In genomic region chr1:54199151-54199764, GRCh38 we compare ENCODE assay signal across 8 cellular contexts. TPM values are rescaled to one million over a fixed set of nuclear protein-coding genes. Genes with fewer than 3 reads are reported as not detected.
DNase-seq lines count a peak whose midpoint lies in the region; ATAC-seq and TF ChIP-seq lines count a peak whose summit lies in the region.

No MANE protein-coding gene starts in this region.

- in situ Hi-C loops in astrocyte of the cerebellum (cut with HindIII; ENCODE audit: low sequenced_read_pairs), result no loop called here

- peaks cover 15 to 26% of the 10 kb centered on the region in 2 donors for H3K4me1 ChIP-seq in thoracic aorta (ENCODE audit: control insufficient read depth in 1 of 2, low read depth in 2 of 2)

- peak overlapping the region; percentile 96 for H3K4me3 ChIP-seq in astrocyte of the cerebellum (ENCODE audit: low read depth, low read length)
- peak overlapping the region; percentile 88 for H3K4me3 ChIP-seq in thoracic aorta

- peak overlapping the region; percentile 76 for H3K27ac ChIP-seq in KOPT-K1 (ENCODE audit: low read depth, low read length, poor library complexity, severe bottlenecking)
- H3K27ac ChIP-seq in thoracic aorta, result peak overlapping the region in 1 of 2 donors; percentile 37

- H3K9me3 ChIP-seq in KOPT-K1 (ENCODE audit: insufficient read depth, low read length, poor library complexity, severe bottlenecking), result no peaks in the 10 kb centered on the region
- no peaks in the 10 kb centered on the region for H3K9me3 ChIP-seq in thoracic aorta

- H3K27me3 ChIP-seq in thoracic aorta (replicated peaks; ENCODE audit: insufficient read depth), result no peaks in the 10 kb centered on the region

- peak; percentile 30 for ATAC-seq in left colon
- ATAC-seq in thoracic aorta (ENCODE audit: insufficient number of reproducible peaks, low FRiP score, low read depth), result no peak

- H3K36me3 ChIP-seq in KOPT-K1 (ENCODE audit: insufficient read depth, low read length), result peaks cover 34% of the 10 kb centered on the region
- peaks cover 17% of the 10 kb centered on the region for H3K36me3 ChIP-seq in thoracic aorta

- DNase-seq in NCI-H2107 treated with DMSO at 0.1 percent for 48 hours (lab: John Stamatoyannopoulos, UW; ENCODE audit: unreplicated experiment), result peak; percentile 43
- DNase-seq in NCI-H2107 (lab: John Stamatoyannopoulos, UW), result no peak
- DNase-seq in astrocyte of the cerebellum (ENCODE audit: low read depth), result no peak
- DNase-seq in left colon, result peak in 1 of 2 donors; percentile 32
- no peak for DNase-seq in thoracic aorta (ENCODE audit: low spot score)
- DNase-seq in A172 (ENCODE audit: low spot score), result no peak
- no peak for DNase-seq in NOMO-1 treated with dmso at 0.1 percent for 144 hours (lab: John Stamatoyannopoulos, UW; ENCODE audit: unreplicated experiment)

- TF ChIP-seq CTCF in astrocyte of the cerebellum (IDR thresholded peaks at IDR 0.05; ENCODE audit: low read depth, low read length, missing control alignments) (no peak), thoracic aorta (IDR thresholded peaks at IDR 0.05) (no peak)

- intact Hi-C loops in left colon (cut with DNase I, micrococcal nuclease), result no loop called here

RNA-seq across cellular contexts. Expression of gene CYB5RL, which starts 0.6 kb away (rescaled TPM):
- total RNA-seq in left colon, result 1 to 10 TPM; 5.5 to 5.7 TPM
- 1 to 10 TPM; 8.7 to 9.0 TPM for total RNA-seq in thoracic aorta
- 7.3 and 9.2 TPM in 2 replicates for total RNA-seq in A172 (2014; rRNA removed; shearing (Covaris generic))

RNA-seq across cellular contexts. Expression of gene MRPL37, which starts 0.7 kb away (rescaled TPM):
- total RNA-seq in left colon (10 to 100 TPM; 59.6 to 78.0 TPM), thoracic aorta (10 to 100 TPM; 43.2 to 55.0 TPM)
- total RNA-seq in A172 (2014; rRNA removed; shearing (Covaris generic)), result 158 and 188 TPM in 2 replicates

RNA-seq across cellular contexts. Expression of gene CDCP2, which starts 46.5 kb away (rescaled TPM):
- total RNA-seq in left colon (under 1 TPM; 0.12 to 0.14 TPM), thoracic aorta (not detected)
- not detected in 2 replicates for total RNA-seq in A172 (2014; rRNA removed; shearing (Covaris generic))
